Comparison of ENCODE assay signal across 8 cellular contexts in the genomic region with DNA sequence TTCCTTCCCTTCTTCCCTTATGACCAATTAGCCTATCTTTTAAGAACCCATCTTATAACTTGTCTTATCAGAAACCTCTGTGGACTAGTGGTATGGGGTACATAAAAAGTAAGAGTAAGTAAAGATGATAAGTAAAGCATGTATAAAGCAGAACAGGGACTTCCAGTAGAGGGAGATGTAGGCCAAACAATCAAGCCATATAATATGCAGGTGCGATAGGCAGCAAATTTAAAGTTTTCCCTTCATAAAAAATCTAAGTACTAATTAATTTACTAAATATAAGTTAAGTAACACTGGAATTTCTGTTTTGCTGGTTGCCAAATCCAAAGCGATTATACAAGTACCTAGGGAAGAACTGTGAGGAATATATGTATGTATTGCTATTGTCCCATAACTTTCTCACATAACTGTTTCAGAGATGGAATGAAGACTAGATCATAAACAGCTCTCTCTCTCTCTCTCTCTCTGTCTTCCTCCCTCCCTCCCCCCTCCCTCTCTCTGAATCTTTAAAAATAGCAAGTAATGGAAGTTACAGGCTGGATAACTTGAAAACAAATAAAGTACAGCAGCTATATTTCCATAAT. TPM values are rescaled to one million over a fixed set of nuclear protein-coding genes. Genes with fewer than 3 reads are reported as not detected.
DNase-seq lines count a peak whose midpoint lies in the region; ATAC-seq and TF ChIP-seq lines count a peak whose summit lies in the region.

No MANE protein-coding gene starts in this region.

- no peak overlapping the region for H3K4me2 ChIP-seq in mesenchymal stem cell (ENCODE audit: low read length, poor library complexity, severe bottlenecking)

- DNase-seq in NCI-H345 treated with DMSO at 0.1 percent for 48 hours (lab: John Stamatoyannopoulos, UW; ENCODE audit: unreplicated experiment) = peak; percentile 4
- no peak for DNase-seq in NCI-H345 (lab: John Stamatoyannopoulos, UW)
- peak; percentile 3 for DNase-seq in HPDE6-E6E7 (ENCODE audit: extremely low spot score)
- no peak for DNase-seq in WERI-Rb-1
- DNase-seq in mesenchymal stem cell = peak; percentile 8
- DNase-seq in activated CD4-positive, CD25-positive, alpha-beta regulatory T cell (lab: John Stamatoyannopoulos, UW) = no peak
- no peak for DNase-seq in ovary

- no peak overlapping the region for H2BK120ac ChIP-seq in mesenchymal stem cell (ENCODE audit: low read depth, low read length)

- H3K9ac ChIP-seq in mesenchymal stem cell (ENCODE audit: low read length) = no peak overlapping the region

- no peaks in the 10 kb centered on the region for H3K27me3 ChIP-seq in WERI-Rb-1 (ENCODE audit: insufficient read depth, low read depth, severe bottlenecking)
- H3K27me3 ChIP-seq in mesenchymal stem cell (ENCODE audit: control insufficient read depth in 1 of 2, insufficient read depth in 1 of 2, low read length in 2 of 2) = no peaks in the 10 kb centered on the region
- H3K27me3 ChIP-seq in ovary = no peaks in the 10 kb centered on the region

- H3K36me3 ChIP-seq in WERI-Rb-1 = no peaks in the 10 kb centered on the region
- peaks cover 0 to 7% of the 10 kb centered on the region in 2 experiments for H3K36me3 ChIP-seq in mesenchymal stem cell (ENCODE audit: control insufficient read depth in 1 of 2, insufficient read depth in 2 of 2, low read depth in 1 of 2, low read length in 2 of 2)
- no peaks in the 10 kb centered on the region for H3K36me3 ChIP-seq in ovary

- intact Hi-C loops in ovary (cut with DNase I) = no loop called here

- no peak overlapping the region for H3K4me3 ChIP-seq in WERI-Rb-1 (ENCODE audit: low read depth, low read length)
- H3K4me3 ChIP-seq in mesenchymal stem cell (ENCODE audit: insufficient read depth in 1 of 2, low read depth in 1 of 2, low read length in 2 of 2) = no peak overlapping the region
- no peak overlapping the region for H3K4me3 ChIP-seq in ovary

- H3K4ac ChIP-seq in mesenchymal stem cell (ENCODE audit: low read depth in 1 of 2, low read length in 2 of 2) = no peak overlapping the region

- H3K4me1 ChIP-seq in mesenchymal stem cell (ENCODE audit: control insufficient read depth, insufficient read depth, low read depth, low read length) = no peaks in the 10 kb centered on the region
- no peaks in the 10 kb centered on the region for H3K4me1 ChIP-seq in ovary (ENCODE audit: insufficient read depth)

- no peak overlapping the region for H3K27ac ChIP-seq in WERI-Rb-1
- H3K27ac ChIP-seq in mesenchymal stem cell (ENCODE audit: low read length, poor library complexity, severe bottlenecking) = no peak overlapping the region
- H3K27ac ChIP-seq in ovary = no peak overlapping the region

- no peak overlapping the region for H3K14ac ChIP-seq in mesenchymal stem cell (ENCODE audit: low read length in 2 of 2)

- H4K8ac ChIP-seq in mesenchymal stem cell (ENCODE audit: low read length) = no peak overlapping the region

- no peaks in the 10 kb centered on the region for H3K9me3 ChIP-seq in WERI-Rb-1 (ENCODE audit: severe bottlenecking)
- no peaks in the 10 kb centered on the region for H3K9me3 ChIP-seq in mesenchymal stem cell (ENCODE audit: control insufficient read depth, low read length)
- no peaks in the 10 kb centered on the region for H3K9me3 ChIP-seq in ovary

- H2BK15ac ChIP-seq in mesenchymal stem cell (ENCODE audit: low read depth, poor library complexity, severe bottlenecking) = no peak overlapping the region

- ATAC-seq in esophagus mucosa = no peak

- no peak overlapping the region for H2AK5ac ChIP-seq in mesenchymal stem cell (ENCODE audit: low read length, severe bottlenecking)

- no peak overlapping the region for H2BK5ac ChIP-seq in mesenchymal stem cell (ENCODE audit: low read depth, low read length, poor library complexity, severe bottlenecking)

- WGBS in mesenchymal stem cell = no CpG with 5 or more reads among the region's 2 CpGs
- 55 to 64% (median 59%) methylated on average over 2 of the region's 2 CpGs for WGBS in ovary, 3 donors

- no peak overlapping the region for H4K91ac ChIP-seq in mesenchymal stem cell (ENCODE audit: low read length)

- TF ChIP-seq POLR2A in ovary (IDR thresholded peaks at IDR 0.05) = no peak

- H3K18ac ChIP-seq in mesenchymal stem cell (ENCODE audit: low read depth in 1 of 2, low read length in 2 of 2) = no peak overlapping the region

- H2BK12ac ChIP-seq in mesenchymal stem cell (ENCODE audit: low read length in 2 of 2) = no peak overlapping the region

- peaks cover 8% of the 10 kb centered on the region for H3K79me1 ChIP-seq in mesenchymal stem cell (replicated peaks; ENCODE audit: low read length, poor library complexity, severe bottlenecking)

- H3K23ac ChIP-seq in mesenchymal stem cell (ENCODE audit: low read length in 2 of 2) = no peak overlapping the region

- no peak for TF ChIP-seq EP300 in ovary (IDR thresholded peaks at IDR 0.05)

- TF ChIP-seq CTCF in WERI-Rb-1 (IDR thresholded peaks at IDR 0.05; ENCODE audit: low read depth, low read length) = peak; percentile 37
- no peak for TF ChIP-seq CTCF in ovary (IDR thresholded peaks at IDR 0.05)

- no peak overlapping the region for H2AFZ ChIP-seq in mesenchymal stem cell (ENCODE audit: low read depth, low read length)

RNA-seq across cellular contexts. Expression of a gene that starts 25.7 kb away (rescaled TPM):
- 5.0 TPM for polyA plus RNA-seq in mesenchymal stem cell (2013, experiment 1 of 2)
- 5.5 TPM for polyA plus RNA-seq in mesenchymal stem cell (2013, experiment 2 of 2)
- 10 to 100 TPM; 10.0 to 21.2 (median 14.8) TPM for total RNA-seq in ovary
- polyA plus RNA-seq in ovary = 1 to 10 TPM; 5.7 to 5.9 TPM
- total RNA-seq in esophagus mucosa = 7.3 TPM

RNA-seq across cellular contexts. Expression of a gene that starts 25.8 kb away (rescaled TPM):
- polyA plus RNA-seq in mesenchymal stem cell (2013, experiment 1 of 2) = 60.6 TPM
- polyA plus RNA-seq in mesenchymal stem cell (2013, experiment 2 of 2) = 60.3 TPM
- total RNA-seq in ovary (10 to 100 TPM; 29.6 to 85.0 (median 41.0) TPM), esophagus mucosa (27.1 TPM)
- 10 to 100 TPM; 51.6 to 72.5 TPM for polyA plus RNA-seq in ovary

Comparison
In these comparisons a context has a peak if more than half of its experiments do, and no peak if none do; other contexts are left out.
1. DNase-seq: peak in NCI-H345 treated with DMSO at 0.1 percent for 48 hours (single experiment), HPDE6-E6E7 (single experiment) and mesenchymal stem cell (single experiment); none in NCI-H345 (single experiment), WERI-Rb-1 (single experiment), activated CD4-positive, CD25-positive, alpha-beta regulatory T cell (0 of 4) and ovary (0 of 5).